In genomic region chr16:15608398-15609285, GRCh38 we compare ENCODE assay signal across 2 cellular contexts.
TF ChIP-seq lines count a peak whose summit lies in the region.

No MANE protein-coding gene starts in this region.

TF ChIP-seq in K562, 482 proteins besides CTCF, POLR2A, EP300 and RAD21:
- TF ChIP-seq CEBPG (CRISPR knock-in tag; IDR thresholded peaks at IDR 0.05) (no peak), CEBPG (tag; conservative IDR thresholded peaks at IDR 0.05 in 1 of 2, IDR thresholded peaks at IDR 0.05 in 1 of 2) (peak in 1 of 2 experiments; percentile 26; a peak in 1 of 4 replicates), CEBPB (tag; IDR thresholded peaks at IDR 0.05) (peak; percentile 55), ZNF316 (IDR thresholded peaks at IDR 0.05) (0 out of 2 replicates have a peak, but pooled peaks have one; percentile 12), GATAD2A (IDR thresholded peaks at IDR 0.05) (no peak)

TF ChIP-seq in liver, 16 proteins besides CTCF, POLR2A, EP300 and RAD21:
- TF ChIP-seq MAX (IDR thresholded peaks at IDR 0.05) (peak; percentile 32), GABPA (IDR thresholded peaks at IDR 0.05 in 1 of 2, conservative IDR thresholded peaks at IDR 0.05 in 1 of 2) (no peak), FOXA1 (IDR thresholded peaks at IDR 0.05) (no peak), HNF4G (IDR thresholded peaks at IDR 0.05) (peak; percentile 29), YY1 (IDR thresholded peaks at IDR 0.05) (no peak), REST (IDR thresholded peaks at IDR 0.05) (no peak), FOXA2 (IDR thresholded peaks at IDR 0.05) (no peak), ATF3 (IDR thresholded peaks at IDR 0.05) (no peak), HNF4A (conservative IDR thresholded peaks at IDR 0.05) (peak; percentile 83 to 88), RXRA (IDR thresholded peaks at IDR 0.05) (peak; percentile 13 to 78), EGR1 (IDR thresholded peaks at IDR 0.05; ENCODE audit: low read depth in 2 of 2) (peak in 1 of 2 donors; percentile 44), ZBTB33 (IDR thresholded peaks at IDR 0.05) (peak; percentile 23), SP1 (IDR thresholded peaks at IDR 0.05) (peak; percentile 54), JUND (IDR thresholded peaks at IDR 0.05) (no peak), TAF1 (conservative IDR thresholded peaks at IDR 0.05) (no peak), NR2F2 (IDR thresholded peaks at IDR 0.05) (no peak)
